Comparison of ENCODE assay signal across 10 cellular contexts in genomic region chr6:89311853-89312531, GRCh38. TPM values are rescaled to one million over a fixed set of nuclear protein-coding genes. Genes with fewer than 3 reads are reported as not detected.
DNase-seq lines count a peak whose midpoint lies in the region; ATAC-seq and FAIRE-seq lines count a peak whose summit lies in the region.
"Had no signal": no experiment of that assay in that cellular context is flagged by ENCODE, and none has a peak within 500 bp of the region (broad histone marks: within the 10 kb centered on the region; RNA-seq: fewer than 3 reads in every experiment).

No MANE protein-coding gene starts in this region.

- DNase-seq in NCI-H2081 (lab: John Stamatoyannopoulos, UW) (peak; percentile 19 to 45), NCI-H2081 treated with DMSO at 0.1 percent for 48 hours (lab: John Stamatoyannopoulos, UW) (no peak), amygdala (lab: John Stamatoyannopoulos, UW) (peak in 44 of 56 donors; percentile 13 to 74 (median 48)), left ventricle myocardium superior (peak; percentile 72), putamen (ENCODE audit: low spot score) (peak; percentile 45), GM19239 (ENCODE audit: insufficient read length, low spot score) (no peak)
- DNase-seq: CD4-positive, CD25-positive, alpha-beta regulatory T cell had no signal

- ATAC-seq in left ventricle myocardium superior: peak; percentile 81
- no peak for ATAC-seq in HG03521 (IDR thresholded peaks at IDR 0.05; ENCODE audit: unreplicated experiment)
- ATAC-seq in HG03571 (IDR thresholded peaks at IDR 0.05; ENCODE audit: unreplicated experiment): no peak

- FAIRE-seq in GM19239 (lab: Jason Lieb, UNC): no peak
- FAIRE-seq: TTC549 had no signal

- intact Hi-C loops in left ventricle myocardium superior (cut with micrococcal nuclease): no loop called here

RNA-seq across cellular contexts. Expression of gene GABRR2, which starts 3.1 kb away (rescaled TPM):
- 0.52 TPM for total RNA-seq in left ventricle myocardium superior

RNA-seq across cellular contexts. Expression of gene UBE2J1, which starts 40.5 kb away (rescaled TPM):
- 13.6 TPM for total RNA-seq in left ventricle myocardium superior

Comparison
In these comparisons a context has a peak if more than half of its experiments do, and no peak if none do; other contexts are left out.
1. DNase-seq: peak in NCI-H2081 (2 of 2), amygdala (44 of 56), left ventricle myocardium superior (single experiment) and putamen (single experiment); none in NCI-H2081 treated with DMSO at 0.1 percent for 48 hours (single experiment) and GM19239 (single experiment).